1 cellular context compared by ENCODE assay signal in the genomic region with DNA sequence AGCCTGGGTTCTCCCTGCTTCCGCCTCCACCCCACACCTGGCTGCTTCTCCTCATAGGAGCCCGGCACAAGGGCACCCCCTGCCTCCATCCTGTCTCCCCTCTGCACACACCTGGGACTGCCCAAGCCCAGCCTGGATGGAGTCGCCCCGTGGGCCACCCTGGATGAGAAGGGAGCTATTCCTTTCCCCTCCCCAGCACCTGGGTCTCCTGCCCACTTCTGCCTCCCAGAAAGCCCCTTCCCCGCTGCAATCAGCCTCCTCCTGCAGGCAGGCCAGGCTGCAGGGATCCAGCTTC.
TF ChIP-seq lines count a peak whose summit lies in the region.

No MANE protein-coding gene starts in this region.

TF ChIP-seq in HepG2, 621 proteins besides CTCF, POLR2A, EP300 and RAD21:
- no peak for TF ChIP-seq SOX6 (IDR thresholded peaks at IDR 0.05)
- 0 out of 2 replicates have a peak, but pooled peaks have one; percentile 8 for TF ChIP-seq SOX6 (CRISPR knock-in tag; IDR thresholded peaks at IDR 0.05)
- no peak for TF ChIP-seq KAT2B (IDR thresholded peaks at IDR 0.05; ENCODE audit: borderline replicate concordance, low read depth, low read length)
- TF ChIP-seq ZNF563 (CRISPR knock-in tag; IDR thresholded peaks at IDR 0.05): 0 out of 2 replicates have a peak, but pooled peaks have one; percentile 10
- 0 out of 2 replicates have a peak, but pooled peaks have one; percentile 40 for TF ChIP-seq ZFP91 (CRISPR knock-in tag; IDR thresholded peaks at IDR 0.05; ENCODE audit: borderline replicate concordance)
